19 cellular contexts compared by ENCODE assay signal in the genomic region with DNA sequence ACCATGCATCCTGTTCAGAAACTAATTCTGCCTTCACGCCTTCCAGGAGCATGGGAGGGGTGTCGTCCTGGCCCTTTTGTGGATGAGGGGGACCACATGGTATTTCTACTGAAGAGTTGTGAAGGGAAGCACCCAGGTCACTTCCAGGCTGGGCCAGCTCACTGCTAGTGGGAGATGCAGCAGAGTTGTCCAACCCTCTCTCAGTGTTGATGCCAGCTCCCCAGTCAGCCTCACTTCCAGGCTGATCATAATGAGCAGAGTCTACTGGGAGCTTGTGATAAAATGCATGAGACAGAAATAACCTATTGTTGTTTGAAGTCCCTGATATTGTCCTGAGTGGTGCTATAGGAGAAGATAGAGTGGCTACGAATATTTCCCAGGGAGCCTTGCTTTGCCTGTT.
A peak's percentile ranks its signal among the peaks of the same experiment; 100 is the strongest.
DNase-seq lines count a peak whose midpoint lies in the region; ATAC-seq and TF ChIP-seq lines count a peak whose summit lies in the region.
"Had no signal": no experiment of that assay in that cellular context is flagged by ENCODE, and none has a peak within 500 bp of the region (broad histone marks: within the 10 kb centered on the region; RNA-seq: fewer than 3 reads in every experiment).

No MANE protein-coding gene starts in this region.

- H3K27ac ChIP-seq in dorsolateral prefrontal cortex (peak overlapping the region in 10 of 59 donors; percentile 16 to 51 (median 30)), heart left ventricle (peak overlapping the region in 2 of 12 donors; percentile 2 to 9)
- H3K27ac ChIP-seq: BLaER1, C4-2B had no signal

- peaks cover 0 to 11% (median 0%) of the 10 kb centered on the region in 12 donors for H3K4me1 ChIP-seq in heart left ventricle
- H3K4me1 ChIP-seq: BLaER1, Caco-2, HAP-1 had no signal

- no peaks in the 10 kb centered on the region for H3K36me3 Mint-ChIP-seq in mesothelial cell of epicardium
- H3K36me3 Mint-ChIP-seq in activated CD4-positive, alpha-beta T cell treated with anti-CD3 and anti-CD28 coated beads, Interleukin-2, amount 10 ng/mL, durations not matched to agents 24 days and 14 days (ENCODE audit: low read depth) = no peaks in the 10 kb centered on the region
- H3K36me3 Mint-ChIP-seq: CD4-positive, CD25-positive, alpha-beta regulatory T cell; CD8-positive, alpha-beta T cell had no signal

- TF ChIP-seq POLR2A in heart left ventricle (IDR thresholded peaks at IDR 0.05) = no peak

- H3K4me1 Mint-ChIP-seq in mesothelial cell of epicardium = no peaks in the 10 kb centered on the region
- no peaks in the 10 kb centered on the region for H3K4me1 Mint-ChIP-seq in activated CD4-positive, alpha-beta T cell treated with anti-CD3 and anti-CD28 coated beads, Interleukin-2, amount 10 ng/mL, durations not matched to agents 24 days and 14 days
- H3K4me1 Mint-ChIP-seq: B cell; CD4-positive, CD25-positive, alpha-beta regulatory T cell had no signal

- TF ChIP-seq CTCF in dorsolateral prefrontal cortex (IDR thresholded peaks at IDR 0.05 in 54 of 56, conservative IDR thresholded peaks at IDR 0.05 in 2 of 56; ENCODE audit: low read depth in 1 of 56, partially characterized antibody in 56 of 56) (no peak), heart left ventricle (IDR thresholded peaks at IDR 0.05) (no peak), mesothelial cell of epicardium (IDR thresholded peaks at IDR 0.05; ENCODE audit: unreplicated experiment) (no peak)

- no peak overlapping the region for H3K4me3 Mint-ChIP-seq in mesothelial cell of epicardium
- no peak overlapping the region for H3K4me3 Mint-ChIP-seq in activated CD4-positive, alpha-beta T cell treated with anti-CD3 and anti-CD28 coated beads, Interleukin-2, amount 10 ng/mL, durations not matched to agents 24 days and 14 days
- H3K4me3 Mint-ChIP-seq: B cell; CD8-positive, alpha-beta T cell; HFFc6 had no signal

- no peaks in the 10 kb centered on the region for H3K36me3 ChIP-seq in heart left ventricle
- H3K36me3 ChIP-seq: BLaER1, HAP-1 had no signal

- H3K27ac Mint-ChIP-seq in mesothelial cell of epicardium = no peak overlapping the region
- no peak overlapping the region for H3K27ac Mint-ChIP-seq in activated CD4-positive, alpha-beta T cell treated with anti-CD3 and anti-CD28 coated beads, Interleukin-2, amount 10 ng/mL, durations not matched to agents 24 days and 14 days
- H3K27ac Mint-ChIP-seq: B cell; CD4-positive, CD25-positive, alpha-beta regulatory T cell; CD8-positive, alpha-beta T cell; HFFc6 had no signal

- ATAC-seq in heart left ventricle (peak; percentile 70 to 92 (median 88)), left ventricle myocardium superior (peak; percentile 92), HG02870 (IDR thresholded peaks at IDR 0.05; ENCODE audit: unreplicated experiment) (no peak), GM21717 (IDR thresholded peaks at IDR 0.05; ENCODE audit: unreplicated experiment) (no peak)
- ATAC-seq: CD8-positive, alpha-beta T cell had no signal

- peaks cover 7% of the 10 kb centered on the region for H3K27me3 Mint-ChIP-seq in mesothelial cell of epicardium (ENCODE audit: low read depth)
- H3K27me3 Mint-ChIP-seq in activated CD4-positive, alpha-beta T cell treated with anti-CD3 and anti-CD28 coated beads, Interleukin-2, amount 10 ng/mL, durations not matched to agents 24 days and 14 days = no peaks in the 10 kb centered on the region
- H3K27me3 Mint-ChIP-seq: B cell had no signal

- intact Hi-C loops in dorsolateral prefrontal cortex (cut with DNase I) = no loop called here
- intact Hi-C loops in heart left ventricle (cut with DNase I) = loop anchor here in 1 of 10 donors (10.0 kb wide), 1 partner anchor 284 kb away; a partner anchor contains a TSS
- intact Hi-C loops in left ventricle myocardium superior (cut with micrococcal nuclease) = no loop called here
- intact Hi-C loops in activated CD4-positive, alpha-beta T cell treated with anti-CD3 and anti-CD28 coated beads, Interleukin-2, amount 10 ng/mL, durations not matched to agents 24 days and 14 days (cut with micrococcal nuclease) = no loop called here

- peaks cover 0 to 2% (median 0%) of the 10 kb centered on the region in 12 donors for H3K9me3 ChIP-seq in heart left ventricle
- H3K9me3 ChIP-seq: BLaER1, HAP-1 had no signal

- peak; percentile 37 for DNase-seq in Ammon's horn (ENCODE audit: low spot score)
- DNase-seq in dorsolateral prefrontal cortex = peak in 6 of 10 donors; percentile 32 to 56 (median 47)
- peak in 4 of 5 donors; percentile 21 to 47 (median 30) for DNase-seq in heart left ventricle
- DNase-seq in left ventricle myocardium superior = peak; percentile 44
- DNase-seq in mesothelial cell of epicardium (ENCODE audit: low spot score in 2 of 2, unreplicated experiment in 2 of 2) = no peak
- no peak for DNase-seq in activated CD4-positive, alpha-beta T cell treated with anti-CD3 and anti-CD28 coated beads, Interleukin-2, amount 10 ng/mL, durations not matched to agents 24 days and 14 days
- DNase-seq: Caco-2; CD4-positive, CD25-positive, alpha-beta regulatory T cell; CD8-positive, alpha-beta T cell; DMS153; DND-41; GOT3; HFFc6 had no signal

- 50 to 63% (median 60%) methylated on average over 3 of the region's 3 CpGs for WGBS in heart left ventricle, 4 donors

- no peaks in the 10 kb centered on the region for H3K9me3 Mint-ChIP-seq in mesothelial cell of epicardium
- no peaks in the 10 kb centered on the region for H3K9me3 Mint-ChIP-seq in activated CD4-positive, alpha-beta T cell treated with anti-CD3 and anti-CD28 coated beads, Interleukin-2, amount 10 ng/mL, durations not matched to agents 24 days and 14 days
- H3K9me3 Mint-ChIP-seq: CD8-positive, alpha-beta T cell; HFFc6 had no signal

- H3K4me3 ChIP-seq in dorsolateral prefrontal cortex (no peak overlapping the region), heart left ventricle (no peak overlapping the region)
- H3K4me3 ChIP-seq: BLaER1, HAP-1 had no signal

- no peaks in the 10 kb centered on the region for H3K27me3 ChIP-seq in dorsolateral prefrontal cortex
- H3K27me3 ChIP-seq in heart left ventricle = no peaks in the 10 kb centered on the region
- H3K27me3 ChIP-seq: BLaER1 had no signal

Comparison
In these comparisons a context has a peak if more than half of its experiments do, and no peak if none do; other contexts are left out.
1. DNase-seq: peak in Ammon's horn (single experiment), dorsolateral prefrontal cortex (6 of 10), heart left ventricle (4 of 5) and left ventricle myocardium superior (single experiment); none in mesothelial cell of epicardium (0 of 2) and activated CD4-positive, alpha-beta T cell treated with anti-CD3 and anti-CD28 coated beads, Interleukin-2, amount 10 ng/mL, durations not matched to agents 24 days and 14 days (single experiment).
2. ATAC-seq: peak in heart left ventricle (4 of 4) and left ventricle myocardium superior (single experiment); none in HG02870 (single experiment) and GM21717 (single experiment).